15 cellular contexts compared by ENCODE assay signal in the genomic region with DNA sequence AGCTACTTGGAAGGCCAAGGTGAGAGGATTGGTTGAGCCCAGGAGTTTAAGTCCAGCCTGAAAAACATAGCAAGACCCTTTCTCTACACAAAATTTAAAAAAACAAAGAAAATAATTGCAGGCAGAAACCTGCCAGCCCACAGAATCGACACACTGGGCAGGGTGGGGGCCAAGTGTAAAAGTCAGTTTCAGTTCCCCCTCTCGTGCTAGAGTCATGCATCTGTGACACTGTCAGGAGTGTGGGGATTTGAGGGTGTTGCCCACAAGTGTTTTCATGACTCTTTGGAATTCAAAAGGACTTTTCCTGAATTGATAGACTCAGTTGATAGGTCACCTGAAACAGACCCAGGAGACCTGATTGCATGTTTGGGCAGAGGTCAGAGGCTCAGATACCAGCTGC. TPM values are rescaled to one million over a fixed set of nuclear protein-coding genes. Genes with fewer than 3 reads are reported as not detected.
DNase-seq lines count a peak whose midpoint lies in the region; ATAC-seq and TF ChIP-seq lines count a peak whose summit lies in the region.
"Had no signal": no experiment of that assay in that cellular context is flagged by ENCODE, and none has a peak within 500 bp of the region (broad histone marks: within the 10 kb centered on the region; RNA-seq: fewer than 3 reads in every experiment).

No MANE protein-coding gene starts in this region.

- TF ChIP-seq POLR2A in testis (IDR thresholded peaks at IDR 0.05), result no peak

- CTCF ChIA-PET in Caco-2 (lab: Charles Lee), result no interaction called here
- CTCF ChIA-PET in activated CD8-positive, alpha-beta T cell treated with anti-CD3 and anti-CD28 coated beads for 36 hours (lab: Charles Lee), result interaction anchor here (2.9 kb wide), 1 partner anchor 91 kb away, joined by 8 read pairs; no protein-coding TSS in a partner anchor

- H3K4me3 Mint-ChIP-seq in Caco-2 (ENCODE audit: unreplicated experiment), result no peak overlapping the region
- no peak overlapping the region for H3K4me3 Mint-ChIP-seq in activated CD8-positive, alpha-beta T cell treated with anti-CD3 and anti-CD28 coated beads for 36 hours
- no peak overlapping the region for H3K4me3 Mint-ChIP-seq in naive thymus-derived CD8-positive, alpha-beta T cell
- H3K4me3 Mint-ChIP-seq: nephron had no signal

- no peaks in the 10 kb centered on the region for H3K9me3 ChIP-seq in Caco-2
- H3K9me3 ChIP-seq in testis, result no peaks in the 10 kb centered on the region
- H3K9me3 ChIP-seq in WERI-Rb-1 (ENCODE audit: severe bottlenecking), result no peaks in the 10 kb centered on the region
- H3K9me3 ChIP-seq: gastrocnemius medialis, thoracic aorta had no signal

- no peaks in the 10 kb centered on the region for H3K4me1 Mint-ChIP-seq in Caco-2 (ENCODE audit: low read depth, unreplicated experiment)
- peaks cover 33% of the 10 kb centered on the region for H3K4me1 Mint-ChIP-seq in activated CD8-positive, alpha-beta T cell treated with anti-CD3 and anti-CD28 coated beads for 36 hours (ENCODE audit: low read depth)
- H3K4me1 Mint-ChIP-seq in naive thymus-derived CD8-positive, alpha-beta T cell, result peaks cover 7 to 37% (median 22%) of the 10 kb centered on the region in 4 donors

- no TSS peak for BruUV-seq in Caco-2 (replicated peaks; lab: Mats Ljungman, UMichigan)

- intact Hi-C loops in Caco-2 (cut with micrococcal nuclease; ENCODE audit: unreplicated experiment), result no loop called here
- intact Hi-C loops in activated CD8-positive, alpha-beta T cell treated with anti-CD3 and anti-CD28 coated beads for 36 hours (cut with micrococcal nuclease), result no loop called here
- intact Hi-C loops in testis (cut with DNase I; ENCODE audit: low total_unique reads), result no loop called here

- H3K36me3 ChIP-seq in Caco-2 (ENCODE audit: control insufficient read depth, insufficient read depth, low read length) (peaks cover 13% of the 10 kb centered on the region), testis (ENCODE audit: low read depth, missing control alignments) (no peaks in the 10 kb centered on the region), WERI-Rb-1 (peaks cover 95% of the 10 kb centered on the region)

- peak overlapping the region; percentile 29 for H3K27ac Mint-ChIP-seq in Caco-2 (ENCODE audit: unreplicated experiment)
- H3K27ac Mint-ChIP-seq in activated CD8-positive, alpha-beta T cell treated with anti-CD3 and anti-CD28 coated beads for 36 hours, result peak overlapping the region; percentile 63
- H3K27ac Mint-ChIP-seq in naive thymus-derived CD8-positive, alpha-beta T cell, result peak overlapping the region in 8 of 10 donors; percentile 21 to 88 (median 72)
- H3K27ac Mint-ChIP-seq: nephron had no signal

- no peak overlapping the region for H3K4me3 ChIP-seq in Caco-2 (ENCODE audit: low read depth, low read length)
- no peak overlapping the region for H3K4me3 ChIP-seq in testis
- no peak overlapping the region for H3K4me3 ChIP-seq in WERI-Rb-1 (ENCODE audit: low read depth, low read length)
- H3K4me3 ChIP-seq: gastrocnemius medialis, thoracic aorta had no signal

- H3K4me1 ChIP-seq in Caco-2, result no peaks in the 10 kb centered on the region
- H3K4me1 ChIP-seq in testis, result peaks cover 3% of the 10 kb centered on the region

- no peak overlapping the region for H3K27ac ChIP-seq in testis
- H3K27ac ChIP-seq in WERI-Rb-1, result no peak overlapping the region
- H3K27ac ChIP-seq: HL-60, thoracic aorta had no signal

- H3K27me3 ChIP-seq in Caco-2 (replicated peaks; ENCODE audit: control insufficient read depth, insufficient read depth, low read length) (no peaks in the 10 kb centered on the region), testis (no peaks in the 10 kb centered on the region), WERI-Rb-1 (ENCODE audit: insufficient read depth, low read depth, severe bottlenecking) (no peaks in the 10 kb centered on the region)
- H3K27me3 ChIP-seq: gastrocnemius medialis had no signal

- POLR2A ChIA-PET in Caco-2 (lab: Charles Lee), result no interaction called here
- POLR2A ChIA-PET in activated CD8-positive, alpha-beta T cell treated with anti-CD3 and anti-CD28 coated beads for 36 hours (lab: Charles Lee), result interaction anchor here (1.0 kb wide), 1 partner anchor 25 kb away, joined by 3 read pairs; no protein-coding TSS in a partner anchor
- POLR2A ChIA-PET in naive thymus-derived CD8-positive, alpha-beta T cell (lab: Charles Lee), result no interaction called here

- DNase-seq in Caco-2, result no peak
- DNase-seq in GM20000 (ENCODE audit: low spot score), result peak; percentile 32
- DNase-seq in activated CD8-positive, alpha-beta T cell treated with anti-CD3 and anti-CD28 coated beads for 36 hours, result peak; percentile 28
- peak in 1 of 10 donors; percentile 21 for DNase-seq in naive thymus-derived CD8-positive, alpha-beta T cell
- no peak for DNase-seq in testis
- DNase-seq in WERI-Rb-1, result no peak
- DNase-seq in SW480 (ENCODE audit: low spot score), result no peak
- DNase-seq: COR-L47, gastrocnemius medialis, kidney, NCI-H2171 had no signal

- peak; percentile 58 for ATAC-seq in activated CD8-positive, alpha-beta T cell treated with anti-CD3 and anti-CD28 coated beads for 36 hours
- ATAC-seq in naive thymus-derived CD8-positive, alpha-beta T cell, result peak in 1 of 2 donors; percentile 46
- ATAC-seq: gastrocnemius medialis, sciatic nerve had no signal

- TF ChIP-seq CTCF in Caco-2 (IDR thresholded peaks at IDR 0.05; ENCODE audit: insufficient read depth in 1 of 2, low read depth in 1 of 2, low read length in 1 of 2, severe bottlenecking in 1 of 2, unreplicated experiment in 1 of 2), result no peak
- no peak for TF ChIP-seq CTCF in GM20000 (IDR thresholded peaks at IDR 0.05; ENCODE audit: extremely low read depth, missing control alignments)
- TF ChIP-seq CTCF in activated CD8-positive, alpha-beta T cell treated with anti-CD3 and anti-CD28 coated beads for 36 hours (IDR thresholded peaks at IDR 0.05), result no peak
- TF ChIP-seq CTCF in testis (IDR thresholded peaks at IDR 0.05), result no peak
- no peak for TF ChIP-seq CTCF in WERI-Rb-1 (IDR thresholded peaks at IDR 0.05; ENCODE audit: low read depth, low read length)

- no peaks in the 10 kb centered on the region for H3K27me3 Mint-ChIP-seq in Caco-2 (ENCODE audit: insufficient read depth, unreplicated experiment)
- H3K27me3 Mint-ChIP-seq in activated CD8-positive, alpha-beta T cell treated with anti-CD3 and anti-CD28 coated beads for 36 hours, result no peaks in the 10 kb centered on the region
- no peaks in the 10 kb centered on the region for H3K27me3 Mint-ChIP-seq in naive thymus-derived CD8-positive, alpha-beta T cell

- 68 to 72% methylated on average over 2 of the region's 2 CpGs for WGBS in testis, 2 donors

- H3K9me3 Mint-ChIP-seq in Caco-2 (ENCODE audit: unreplicated experiment), result no peaks in the 10 kb centered on the region
- H3K9me3 Mint-ChIP-seq in activated CD8-positive, alpha-beta T cell treated with anti-CD3 and anti-CD28 coated beads for 36 hours, result no peaks in the 10 kb centered on the region
- H3K9me3 Mint-ChIP-seq in naive thymus-derived CD8-positive, alpha-beta T cell, result no peaks in the 10 kb centered on the region
- H3K9me3 Mint-ChIP-seq: nephron had no signal

- peaks cover 100% of the 10 kb centered on the region for H3K36me3 Mint-ChIP-seq in Caco-2 (ENCODE audit: insufficient read depth, unreplicated experiment)
- peaks cover 53% of the 10 kb centered on the region for H3K36me3 Mint-ChIP-seq in activated CD8-positive, alpha-beta T cell treated with anti-CD3 and anti-CD28 coated beads for 36 hours (ENCODE audit: low read depth)
- peaks cover 4 to 100% (median 9%) of the 10 kb centered on the region in 3 donors for H3K36me3 Mint-ChIP-seq in naive thymus-derived CD8-positive, alpha-beta T cell

RNA-seq across cellular contexts. Expression of a gene that starts 47.6 kb away (rescaled TPM):
- total RNA-seq in Caco-2 (2022) (219 and 235 TPM in 2 replicates), testis (100 to 1,000 TPM; 175 to 213 TPM)
- 100 to 1,000 TPM; 134 to 141 TPM for total RNA-seq in activated CD8-positive, alpha-beta T cell treated with anti-CD3 and anti-CD28 coated beads for 36 hours
- 100 to 1,000 TPM; 383 to 386 TPM for total RNA-seq in naive thymus-derived CD8-positive, alpha-beta T cell
- 10 to 100 TPM; 13.4 to 56.3 (median 27.9) TPM for polyA plus RNA-seq in naive thymus-derived CD8-positive, alpha-beta T cell
- 111 TPM for polyA plus RNA-seq in testis (ENCODE audit: insufficient read depth, low read depth, low replicate concordance)

Comparison
In these comparisons a context has a peak if more than half of its experiments do, and no peak if none do; other contexts are left out.
1. DNase-seq: peak in GM20000 (single experiment) and activated CD8-positive, alpha-beta T cell treated with anti-CD3 and anti-CD28 coated beads for 36 hours (single experiment); none in Caco-2 (0 of 2), testis (single experiment), WERI-Rb-1 (single experiment) and SW480 (single experiment).
2. Peak in every context shown above with its lines, with median percentiles within 50 percentile points of each other: H3K27ac Mint-ChIP-seq.